Comparison of ENCODE assay signal across 22 cellular contexts in genomic region chr2:71802556-71802955, GRCh38.
"Had no signal": no experiment of that assay in that cellular context is flagged by ENCODE, and none has a peak within 500 bp of the region (broad histone marks: within the 10 kb centered on the region; RNA-seq: fewer than 3 reads in every experiment).

No MANE protein-coding gene starts in this region.

- DNase-seq: effector memory CD4-positive, alpha-beta T cell; immature natural killer cell; naive B cell; stimulated activated CD4-positive, alpha-beta T cell treated with anti-CD3 and anti-CD28 coated beads, Interleukin-12 subunit alpha, Interleukin-12 subunit beta, amount 100 ng/mL, for 4 hours; stimulated activated CD4-positive, alpha-beta T cell treated with anti-CD3 and anti-CD28 coated beads, Interleukin-1b, Interleukin-23, amount 100 ng/mL, for 48 hours; stimulated activated CD4-positive, alpha-beta T cell treated with anti-CD3 and anti-CD28 coated beads, Interleukin-4, amount 100 ng/mL, for 1 hour; stimulated activated naive CD4-positive, alpha-beta T cell had no signal

- ATAC-seq: mucosa of descending colon; natural killer cell treated with Interleukin-12 subunit alpha and Interleukin-12 subunit beta and Interleukin-15 and Interleukin-18, amount 100 ng/mL, for 72 hours; stimulated activated naive CD8-positive, alpha-beta T cell treated with anti-CD3 and anti-CD28 coated beads, Interleukin-15, amount 100 ng/mL, for 72 hours had no signal

- H3K4me3 Mint-ChIP-seq: dendritic cell treated with granulocyte-macrophage colony-stimulating factor and Interleukin-4, amounts not matched to agents 40 ng/mL and 50 ng/mL, for 4 days; immature natural killer cell; memory B cell; mesothelial cell of epicardium; naive B cell; natural killer cell treated with Interleukin-12 subunit alpha and Interleukin-12 subunit beta and Interleukin-15 and Interleukin-18, amount 100 ng/mL, for 72 hours; neural crest cell; stimulated activated naive CD8-positive, alpha-beta T cell treated with anti-CD3 and anti-CD28 coated beads, Interleukin-15, amount 100 ng/mL, for 72 hours; type B pancreatic cell had no signal

- H3K9me3 Mint-ChIP-seq: dendritic cell treated with granulocyte-macrophage colony-stimulating factor and Interleukin-4, amounts not matched to agents 40 ng/mL and 50 ng/mL, for 4 days; memory B cell; mesothelial cell of epicardium; naive B cell; natural killer cell treated with Interleukin-12 subunit alpha and Interleukin-12 subunit beta and Interleukin-15 and Interleukin-18, amount 100 ng/mL, for 72 hours; neural crest cell; stimulated activated naive CD8-positive, alpha-beta T cell treated with anti-CD3 and anti-CD28 coated beads, Interleukin-15, amount 100 ng/mL, for 72 hours; type B pancreatic cell had no signal

- H3K27ac Mint-ChIP-seq: dendritic cell treated with granulocyte-macrophage colony-stimulating factor and Interleukin-4, amounts not matched to agents 40 ng/mL and 50 ng/mL, for 4 days; immature natural killer cell; memory B cell; mesothelial cell of epicardium; naive B cell; natural killer cell treated with Interleukin-12 subunit alpha and Interleukin-12 subunit beta and Interleukin-15 and Interleukin-18, amount 100 ng/mL, for 72 hours; progenitor cell of endocrine pancreas; stimulated activated naive CD8-positive, alpha-beta T cell treated with anti-CD3 and anti-CD28 coated beads, Interleukin-15, amount 100 ng/mL, for 72 hours; type B pancreatic cell had no signal

- H3K4me1 Mint-ChIP-seq: immature natural killer cell; memory B cell; naive B cell; neural crest cell; stimulated activated naive CD8-positive, alpha-beta T cell treated with anti-CD3 and anti-CD28 coated beads, Interleukin-15, amount 100 ng/mL, for 72 hours had no signal

- H3K4me3 ChIP-seq: lung, mucosa of descending colon, right lobe of liver, suprapubic skin, thyroid gland had no signal

- H3K27ac ChIP-seq: neutrophil, parathyroid adenoma, right lobe of liver, suprapubic skin, thyroid gland had no signal

- H3K9me3 ChIP-seq: mucosa of descending colon, neutrophil, right lobe of liver, suprapubic skin, thyroid gland had no signal

- H3K36me3 ChIP-seq: neutrophil, right lobe of liver, suprapubic skin, thyroid gland had no signal

- H3K27me3 ChIP-seq: right lobe of liver, suprapubic skin, thyroid gland had no signal

- H3K36me3 Mint-ChIP-seq: immature natural killer cell; memory B cell; mesothelial cell of epicardium; naive B cell; natural killer cell treated with Interleukin-12 subunit alpha and Interleukin-12 subunit beta and Interleukin-15 and Interleukin-18, amount 100 ng/mL, for 72 hours; type B pancreatic cell had no signal

- H3K4me1 ChIP-seq: parathyroid adenoma, right lobe of liver, suprapubic skin had no signal
